8 cellular contexts compared by ENCODE assay signal in the genomic region with DNA sequence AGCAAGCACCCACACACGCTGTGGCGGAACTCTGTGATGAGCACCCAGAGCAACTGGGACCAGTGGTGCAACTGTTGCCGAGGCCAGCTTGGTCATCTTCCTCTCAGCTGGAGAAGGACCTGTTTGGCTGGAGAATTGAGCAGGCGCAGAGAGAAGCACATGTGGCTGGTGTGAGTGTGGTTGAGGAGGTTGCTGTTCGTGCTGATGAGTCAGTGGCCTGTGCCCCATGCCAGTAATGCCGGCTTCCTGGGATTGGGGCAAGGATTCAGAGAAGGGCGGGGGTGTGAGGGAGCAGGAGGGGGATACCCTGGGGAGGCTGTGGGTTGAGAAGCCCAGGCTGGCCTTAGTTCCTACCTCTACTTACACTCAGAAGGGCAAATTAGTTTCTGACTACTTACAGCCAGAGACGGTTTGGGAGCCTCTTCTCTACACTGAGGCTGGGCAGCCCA. TPM values are rescaled to one million over a fixed set of nuclear protein-coding genes. Genes with fewer than 3 reads are reported as not detected.
A peak's percentile ranks its signal among the peaks of the same experiment; 100 is the strongest.
DNase-seq lines count a peak whose midpoint lies in the region; ATAC-seq and TF ChIP-seq lines count a peak whose summit lies in the region.

No MANE protein-coding gene starts in this region.

- H3K4me1 ChIP-seq in lung (ENCODE audit: control insufficient read depth in 2 of 2, insufficient read depth in 2 of 2, low read length in 2 of 2) = peaks cover 4 to 37% of the 10 kb centered on the region in 2 donors

- ATAC-seq in lung (ENCODE audit: insufficient read depth, low FRiP score) (peak; percentile 55), GM21619 (IDR thresholded peaks at IDR 0.05; ENCODE audit: unreplicated experiment) (no peak), HG02970 (IDR thresholded peaks at IDR 0.05; ENCODE audit: low FRiP score, unreplicated experiment) (no peak)

- no peak overlapping the region for H3K4me3 ChIP-seq in lung

- H3K9me3 ChIP-seq in lung (ENCODE audit: control insufficient read depth in 2 of 2, insufficient read depth in 1 of 2, low read length in 1 of 2) = no peaks in the 10 kb centered on the region

- H3K27ac ChIP-seq in lung (ENCODE audit: low read depth in 1 of 2, low read length in 1 of 2) = peak overlapping the region in 1 of 2 donors; percentile 43

- DNase-seq in AML-193 (lab: John Stamatoyannopoulos, UW) = peak; percentile 72 to 87
- DNase-seq in M059J (ENCODE audit: low read depth) = peak; percentile 98
- peak; percentile 58 for DNase-seq in brain pericyte (ENCODE audit: low read depth, low spot score)
- DNase-seq in lung (ENCODE audit: low spot score) = peak; percentile 75
- DNase-seq in DMS153 treated with DMSO at 0.1 percent for 48 hours (lab: John Stamatoyannopoulos, UW; ENCODE audit: unreplicated experiment) = no peak
- DNase-seq in NCI-H345 treated with DMSO at 0.1 percent for 48 hours (lab: John Stamatoyannopoulos, UW; ENCODE audit: unreplicated experiment) = no peak

- no peak for TF ChIP-seq CTCF in lung (IDR thresholded peaks at IDR 0.05; ENCODE audit: control extremely low read depth, extremely low read depth)

- WGBS in lung, 2 donors = 39 to 61% methylated on average over 8 of the region's 8 CpGs

- no peaks in the 10 kb centered on the region for H3K36me3 ChIP-seq in lung (ENCODE audit: control insufficient read depth in 2 of 2, insufficient read depth in 2 of 2, low read length in 2 of 2)

- no peaks in the 10 kb centered on the region for H3K27me3 ChIP-seq in lung (ENCODE audit: control insufficient read depth, insufficient read depth)

RNA-seq across cellular contexts. Expression of a gene that starts 57.5 kb away (rescaled TPM):
- total RNA-seq in M059J (2014; rRNA removed; shearing (Covaris generic)) = not detected in 2 replicates
- under 1 TPM in 1 of 2 donors, not detected in 1; 0.52 TPM for total RNA-seq in lung
- under 1 TPM in 1 of 2 donors, not detected in 1; 0.10 TPM for polyA plus RNA-seq in lung

Comparison
In these comparisons a context has a peak if more than half of its experiments do, and no peak if none do; other contexts are left out.
1. DNase-seq: peak in AML-193 (2 of 2), M059J (single experiment), brain pericyte (single experiment) and lung (single experiment); none in DMS153 treated with DMSO at 0.1 percent for 48 hours (single experiment) and NCI-H345 treated with DMSO at 0.1 percent for 48 hours (single experiment).